28 cellular contexts compared by ENCODE assay signal in the genomic region with DNA sequence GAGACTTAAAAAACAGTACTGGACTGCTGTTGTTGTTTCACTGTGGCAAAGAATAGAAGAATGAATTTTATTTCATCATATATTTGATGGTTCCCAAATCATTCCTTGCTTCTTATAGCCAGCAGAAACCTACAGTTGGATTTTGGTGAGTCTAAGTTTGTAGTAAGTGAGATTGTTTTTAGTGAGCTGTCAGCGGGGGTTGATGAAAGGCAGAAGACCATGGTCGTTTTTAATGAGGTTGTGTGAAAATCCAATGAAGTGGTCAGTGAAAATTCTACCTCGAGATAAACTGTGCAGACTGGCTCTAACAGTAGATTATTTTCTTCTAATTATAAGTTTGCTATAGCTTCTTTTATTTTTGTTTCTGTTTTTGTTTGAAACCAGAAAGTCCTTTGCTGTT.
"Had no signal": no experiment of that assay in that cellular context is flagged by ENCODE, and none has a peak within 500 bp of the region (broad histone marks: within the 10 kb centered on the region; RNA-seq: fewer than 3 reads in every experiment).

No MANE protein-coding gene starts in this region.

- H3K27me3 ChIP-seq: neural progenitor cell, ovary, right atrium auricular region, right lobe of liver, sigmoid colon, spleen, stomach, thyroid gland, transverse colon, upper lobe of right lung, uterus had no signal

- H3K27ac ChIP-seq: neural progenitor cell, ovary, prostate gland, right atrium auricular region, right lobe of liver, sigmoid colon, spleen, stomach, thoracic aorta, thyroid gland, transverse colon, upper lobe of right lung, uterus had no signal

- H3K4me3 ChIP-seq: neural progenitor cell, ovary, prostate gland, right atrium auricular region, right lobe of liver, sigmoid colon, spleen, stomach, thoracic aorta, thyroid gland, transverse colon, upper lobe of right lung, uterus had no signal

- ATAC-seq: naive thymus-derived CD4-positive, alpha-beta T cell; natural killer cell; right lobe of liver; stimulated activated naive B cell treated with anti-CD40 and anti-IgM and Interleukin-4, amounts not matched to agents 10 μg/mL and 1 μg/mL and 100 μg/mL, for 72 hours; upper lobe of right lung had no signal

- H3K9me3 Mint-ChIP-seq: naive thymus-derived CD4-positive, alpha-beta T cell; natural killer cell; nephron; neural progenitor cell; stimulated activated naive B cell treated with anti-CD40 and anti-IgM and Interleukin-4, amounts not matched to agents 10 μg/mL and 1 μg/mL and 100 μg/mL, for 72 hours; stimulated activated naive CD8-positive, alpha-beta T cell treated with anti-CD3 and anti-CD28 coated beads, Interleukin-15, Interleukin-2, amounts not matched to agents 100 ng/mL and 50 ng/mL, for 24 hours; type B pancreatic cell had no signal

- H3K4me2 ChIP-seq: neural progenitor cell had no signal

- H3K9ac ChIP-seq: neural progenitor cell had no signal

- H3K27me3 Mint-ChIP-seq: naive thymus-derived CD4-positive, alpha-beta T cell; stimulated activated naive B cell treated with anti-CD40 and anti-IgM and Interleukin-4, amounts not matched to agents 10 μg/mL and 1 μg/mL and 100 μg/mL, for 72 hours; stimulated activated naive CD8-positive, alpha-beta T cell treated with anti-CD3 and anti-CD28 coated beads, Interleukin-15, Interleukin-2, amounts not matched to agents 100 ng/mL and 50 ng/mL, for 24 hours; type B pancreatic cell had no signal

- H3K27ac Mint-ChIP-seq: natural killer cell; nephron; neural progenitor cell; stimulated activated naive B cell treated with anti-CD40 and anti-IgM and Interleukin-4, amounts not matched to agents 10 μg/mL and 1 μg/mL and 100 μg/mL, for 72 hours; stimulated activated naive CD8-positive, alpha-beta T cell treated with anti-CD3 and anti-CD28 coated beads, Interleukin-15, Interleukin-2, amounts not matched to agents 100 ng/mL and 50 ng/mL, for 24 hours; type B pancreatic cell had no signal

- H3K9me3 ChIP-seq: ovary, prostate gland, right atrium auricular region, right lobe of liver, sigmoid colon, spleen, stomach, thoracic aorta, thyroid gland, transverse colon, upper lobe of right lung, uterus had no signal

- H3K36me3 ChIP-seq: ovary, uterus had no signal

- H3K4me1 Mint-ChIP-seq: natural killer cell; nephron; neural progenitor cell; stimulated activated naive B cell treated with anti-CD40 and anti-IgM and Interleukin-4, amounts not matched to agents 10 μg/mL and 1 μg/mL and 100 μg/mL, for 72 hours had no signal

- H3K4me3 Mint-ChIP-seq: naive thymus-derived CD4-positive, alpha-beta T cell; natural killer cell; nephron; neural progenitor cell; stimulated activated naive B cell treated with anti-CD40 and anti-IgM and Interleukin-4, amounts not matched to agents 10 μg/mL and 1 μg/mL and 100 μg/mL, for 72 hours; stimulated activated naive CD8-positive, alpha-beta T cell treated with anti-CD3 and anti-CD28 coated beads, Interleukin-15, Interleukin-2, amounts not matched to agents 100 ng/mL and 50 ng/mL, for 24 hours; type B pancreatic cell had no signal

- DNase-seq: naive thymus-derived CD4-positive, alpha-beta T cell; natural killer cell; occipital lobe; ovary; retina; right lobe of liver; sigmoid colon; small intestine; spleen; stimulated activated CD4-positive, alpha-beta T cell treated with anti-CD3 and anti-CD28 coated beads, Interleukin-12 subunit alpha, Interleukin-12 subunit beta, amount 100 ng/mL, for 4 hours; stimulated activated CD4-positive, alpha-beta T cell treated with anti-CD3 and anti-CD28 coated beads, Interleukin-1b, Interleukin-23, amount 100 ng/mL, for 48 hours; stimulated activated CD4-positive, alpha-beta T cell treated with anti-CD3 and anti-CD28 coated beads, Interleukin-4, amount 100 ng/mL, for 1 hour; stimulated activated CD4-positive, alpha-beta T cell treated with anti-CD3 and anti-CD28 coated beads, Interleukin-4, amount 100 ng/mL, for 4 hours; stimulated activated CD8-positive, alpha-beta memory T cell treated with anti-CD3 and anti-CD28 coated beads, Interleukin-4, amount 100 ng/mL, for 48 hours; stimulated activated naive B cell treated with anti-CD40 and anti-IgM and Interleukin-4, amounts not matched to agents 10 μg/mL and 1 μg/mL and 100 μg/mL, for 72 hours; stimulated activated naive CD4-positive, alpha-beta T cell treated with Interleukin-2 at 50 U/mL for 16 hours; stomach; thyroid gland; transverse colon; upper lobe of right lung; uterus had no signal

- H3K4me1 ChIP-seq: neural progenitor cell, prostate gland, right atrium auricular region, right lobe of liver, spleen, stomach, thyroid gland, transverse colon, upper lobe of right lung, uterus had no signal

- H2AFZ ChIP-seq: neural progenitor cell had no signal

- FAIRE-seq: small intestine had no signal
